9 cellular contexts compared by ENCODE assay signal in the genomic region with DNA sequence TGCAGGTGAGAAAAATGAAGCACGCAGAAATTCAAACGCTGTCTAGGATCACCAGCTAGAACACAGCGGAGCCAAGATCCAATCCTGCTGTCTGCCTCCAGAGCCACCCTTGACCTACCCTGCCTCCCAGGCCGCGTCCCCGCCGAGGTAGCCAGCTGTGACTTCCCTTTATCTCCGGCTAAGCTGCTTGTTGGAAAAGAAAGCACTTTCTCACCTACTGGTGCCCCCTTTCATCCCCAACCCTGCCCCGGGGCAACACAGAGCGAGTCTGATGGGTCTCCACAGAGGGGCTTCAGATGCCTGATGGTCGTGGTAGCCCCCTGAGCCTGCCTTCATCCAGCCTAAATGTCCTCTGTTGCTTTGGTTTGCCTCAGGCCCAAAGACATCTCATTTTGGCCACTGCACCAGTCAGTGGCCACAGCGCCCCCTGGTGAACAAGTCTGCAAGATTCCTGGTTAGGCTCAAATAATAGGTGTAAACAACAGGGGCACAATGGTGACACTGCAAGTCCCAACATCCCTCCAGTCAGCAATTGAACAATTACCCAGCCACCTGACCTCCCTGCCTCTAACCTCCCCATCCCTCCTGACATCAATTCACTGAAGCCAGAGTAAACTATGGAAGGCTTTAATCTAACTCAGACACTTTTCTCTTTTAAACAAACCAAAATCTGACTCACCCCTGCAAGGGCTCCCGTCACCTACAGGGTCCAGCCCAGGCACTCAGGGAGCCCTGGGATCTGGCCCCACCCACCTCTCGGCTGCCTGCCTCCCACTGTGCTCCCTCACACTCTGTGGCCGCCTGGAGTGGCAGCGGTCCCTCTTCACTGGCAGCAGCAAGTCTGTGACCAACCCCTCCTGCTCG. TPM values are rescaled to one million over a fixed set of nuclear protein-coding genes. Genes with fewer than 3 reads are reported as not detected.
A peak's percentile ranks its signal among the peaks of the same experiment; 100 is the strongest.
DNase-seq lines count a peak whose midpoint lies in the region; ATAC-seq and TF ChIP-seq lines count a peak whose summit lies in the region.
"Had no signal": no experiment of that assay in that cellular context is flagged by ENCODE, and none has a peak within 500 bp of the region (broad histone marks: within the 10 kb centered on the region; RNA-seq: fewer than 3 reads in every experiment).

No MANE protein-coding gene starts in this region.

- WGBS in aorta, 2 donors: 71% methylated on average over 17 of the region's 17 CpGs

- no peaks in the 10 kb centered on the region for H3K27me3 ChIP-seq in aorta (ENCODE audit: control insufficient read depth in 1 of 2, insufficient read depth in 2 of 2, low read length in 1 of 2)

- no peaks in the 10 kb centered on the region for H3K9me3 ChIP-seq in aorta (ENCODE audit: control insufficient read depth, low read length)

- ATAC-seq in aorta (ENCODE audit: low FRiP score): peak; percentile 68

- DNase-seq in NCI-H2081 (lab: John Stamatoyannopoulos, UW): peak; percentile 43 to 49
- no peak for DNase-seq in NCI-H2081 treated with DMSO at 0.1 percent for 48 hours (lab: John Stamatoyannopoulos, UW)
- peak; percentile 89 for DNase-seq in HT-29 (ENCODE audit: low spot score)
- peak; percentile 57 for DNase-seq in SK-N-DZ (ENCODE audit: low spot score)
- DNase-seq in activated naive CD4-positive, alpha-beta T cell treated with anti-CD3 and anti-CD28 coated beads for 36 hours: peak; percentile 82
- peak; percentile 66 for DNase-seq in glomerular visceral epithelial cell (ENCODE audit: extremely low spot score)
- DNase-seq in progenitor cell of endocrine pancreas (ENCODE audit: low spot score, unreplicated experiment): peak; percentile 45
- DNase-seq in aorta: peak; percentile 82 to 91

- intact Hi-C loops in activated naive CD4-positive, alpha-beta T cell treated with anti-CD3 and anti-CD28 coated beads for 36 hours (cut with micrococcal nuclease): loop anchor here (1.0 to 2.0 kb wide), 3 partner anchors 61 to 158 kb away; no protein-coding TSS in a partner anchor
- intact Hi-C loops in aorta (cut with DNase I): loop anchor here in 1 of 2 donors (10.0 kb wide), 1 partner anchor 185 kb away; no protein-coding TSS in a partner anchor

- CTCF ChIA-PET in activated naive CD4-positive, alpha-beta T cell treated with anti-CD3 and anti-CD28 coated beads for 36 hours (lab: Charles Lee): interaction anchor here (0.6 to 1.8 kb wide), 16 partner anchors 8 to 413 kb away, joined by 3 to 9 read pairs (median 4); no protein-coding TSS in a partner anchor

- no peak overlapping the region for H3K27ac Mint-ChIP-seq in activated naive CD4-positive, alpha-beta T cell treated with anti-CD3 and anti-CD28 coated beads for 36 hours
- peak overlapping the region; percentile 42 for H3K27ac Mint-ChIP-seq in progenitor cell of endocrine pancreas

- peaks cover 4% of the 10 kb centered on the region for H3K36me3 Mint-ChIP-seq in activated naive CD4-positive, alpha-beta T cell treated with anti-CD3 and anti-CD28 coated beads for 36 hours (ENCODE audit: low read depth)
- H3K36me3 Mint-ChIP-seq in progenitor cell of endocrine pancreas (ENCODE audit: insufficient read depth): peaks cover 20% of the 10 kb centered on the region

- H3K27me3 Mint-ChIP-seq in activated naive CD4-positive, alpha-beta T cell treated with anti-CD3 and anti-CD28 coated beads for 36 hours (ENCODE audit: low read depth): no peaks in the 10 kb centered on the region
- no peaks in the 10 kb centered on the region for H3K27me3 Mint-ChIP-seq in progenitor cell of endocrine pancreas

- peaks cover 0 to 4% of the 10 kb centered on the region in 2 donors for H3K36me3 ChIP-seq in aorta (ENCODE audit: control insufficient read depth in 1 of 2, insufficient read depth in 2 of 2, low read length in 1 of 2)

- H3K4me1 ChIP-seq in aorta (ENCODE audit: control insufficient read depth in 1 of 2, insufficient read depth in 2 of 2, low read length in 2 of 2): no peaks in the 10 kb centered on the region

- H3K4me3 Mint-ChIP-seq in activated naive CD4-positive, alpha-beta T cell treated with anti-CD3 and anti-CD28 coated beads for 36 hours: no peak overlapping the region
- no peak overlapping the region for H3K4me3 Mint-ChIP-seq in progenitor cell of endocrine pancreas (ENCODE audit: low read depth)

- peaks cover 18% of the 10 kb centered on the region for H3K4me1 Mint-ChIP-seq in activated naive CD4-positive, alpha-beta T cell treated with anti-CD3 and anti-CD28 coated beads for 36 hours (ENCODE audit: low read depth)
- H3K4me1 Mint-ChIP-seq in progenitor cell of endocrine pancreas (ENCODE audit: low read depth): peaks cover 1% of the 10 kb centered on the region

- H3K9me3 Mint-ChIP-seq in activated naive CD4-positive, alpha-beta T cell treated with anti-CD3 and anti-CD28 coated beads for 36 hours: no peaks in the 10 kb centered on the region
- no peaks in the 10 kb centered on the region for H3K9me3 Mint-ChIP-seq in progenitor cell of endocrine pancreas (ENCODE audit: low read depth)

- TF ChIP-seq CTCF in progenitor cell of endocrine pancreas (IDR thresholded peaks at IDR 0.05; ENCODE audit: unreplicated experiment): peak; percentile 81

- H3K4me3 ChIP-seq in aorta (ENCODE audit: low read length in 2 of 2): no peak overlapping the region

- no peak overlapping the region for H3K27ac ChIP-seq in aorta (ENCODE audit: low read depth in 1 of 2, low read length in 2 of 2)

RNA-seq across cellular contexts. Expression of gene BCL2L10, which starts 27.3 kb away (rescaled TPM):
- total RNA-seq in HT-29 (2014; rRNA removed; shearing (Covaris generic)): 1.3 and 1.5 TPM in 2 replicates
- polyA plus RNA-seq in SK-N-DZ (2014; cell fraction: cytosol; rRNA removed): 0.18 and 0.27 TPM in 2 replicates
- polyA plus RNA-seq in SK-N-DZ (2014; cell fraction: nucleus; rRNA removed): 2.7 TPM in 1 of 2 replicates, not detected in the other
- total RNA-seq in activated naive CD4-positive, alpha-beta T cell treated with anti-CD3 and anti-CD28 coated beads for 36 hours: not detected
- 0.46 and 0.60 TPM in 2 replicates for total RNA-seq in progenitor cell of endocrine pancreas
- not detected for total RNA-seq in aorta
- polyA plus RNA-seq in aorta: not detected
- total RNA-seq: subcutaneous adipose tissue had no signal

RNA-seq across cellular contexts. Expression of gene GNB5, which starts 51.4 kb away (rescaled TPM):
- 25.2 and 32.8 TPM in 2 replicates for total RNA-seq in HT-29 (2014; rRNA removed; shearing (Covaris generic))
- polyA plus RNA-seq in SK-N-DZ (2014; cell fraction: cytosol; rRNA removed): 24.1 and 26.0 TPM in 2 replicates
- polyA plus RNA-seq in SK-N-DZ (2014; cell fraction: nucleus; rRNA removed): 9.5 and 16.5 TPM in 2 replicates
- 10 to 100 TPM; 23.2 to 23.6 TPM for total RNA-seq in activated naive CD4-positive, alpha-beta T cell treated with anti-CD3 and anti-CD28 coated beads for 36 hours
- total RNA-seq in progenitor cell of endocrine pancreas (54.6 and 56.0 TPM in 2 replicates), aorta (10 to 100 TPM; 26.6 to 27.6 TPM)
- polyA plus RNA-seq in aorta: 10 to 100 TPM; 18.2 to 30.0 TPM
